In genomic region chr1:241849345-241849695, GRCh38 we compare ENCODE assay signal across 10 cellular contexts. TPM values are rescaled to one million over a fixed set of nuclear protein-coding genes. Genes with fewer than 3 reads are reported as not detected.
DNase-seq lines count a peak whose midpoint lies in the region; FAIRE-seq and TF ChIP-seq lines count a peak whose summit lies in the region.
"Had no signal": no experiment of that assay in that cellular context is flagged by ENCODE, and none has a peak within 500 bp of the region (broad histone marks: within the 10 kb centered on the region; RNA-seq: fewer than 3 reads in every experiment).

No MANE protein-coding gene starts in this region.

- H3K4me1 ChIP-seq in ACC112 (ENCODE audit: control insufficient read depth, insufficient read depth, low read length, unreplicated experiment) = peaks cover 18% of the 10 kb centered on the region
- peaks cover 9 to 20% (median 15%) of the 10 kb centered on the region in 4 donors for H3K4me1 ChIP-seq in stomach

- H3K4me3 ChIP-seq in ACC112 (ENCODE audit: low read depth, low read length) (peak overlapping the region; percentile 92), SK-N-MC (peak overlapping the region; percentile 99), foreskin fibroblast (ENCODE audit: low read depth in 1 of 2, low read length in 2 of 2) (peak overlapping the region; percentile 61 to 79), stomach (no peak overlapping the region)
- H3K4me3 ChIP-seq: ovary had no signal

- intact Hi-C loops in stomach (cut with DNase I; ENCODE audit: low total_unique reads) = no loop called here

- H2AFZ ChIP-seq in ACC112 (ENCODE audit: low read length, unreplicated experiment) = peak overlapping the region; percentile 97

- no peak for TF ChIP-seq CTCF in foreskin fibroblast (IDR thresholded peaks at IDR 0.05; ENCODE audit: low read depth, low read length)
- no peak for TF ChIP-seq CTCF in stomach (IDR thresholded peaks at IDR 0.05)

- H3K9me3 ChIP-seq in SK-N-MC (ENCODE audit: low read depth, low read length) (no peaks in the 10 kb centered on the region), stomach (no peaks in the 10 kb centered on the region)
- H3K9me3 ChIP-seq: ovary had no signal

- TF ChIP-seq POLR2A in GM12892 (IDR thresholded peaks at IDR 0.05; ENCODE audit: low read depth, low read length) (no peak), stomach (IDR thresholded peaks at IDR 0.05) (no peak)

- peaks cover 17% of the 10 kb centered on the region for H3K79me2 ChIP-seq in ACC112 (ENCODE audit: control insufficient read depth, insufficient read depth, low read length, unreplicated experiment)

- FAIRE-seq in GM12892 (lab: Jason Lieb, UNC) = peak; percentile 17
- FAIRE-seq: RCC 7860 had no signal

- 39 to 54% (median 45%) methylated on average over 6 of the region's 6 CpGs for WGBS in stomach, 5 donors

- H3K27me3 ChIP-seq in ACC112 (ENCODE audit: insufficient read depth, low read length) = no peaks in the 10 kb centered on the region
- no peaks in the 10 kb centered on the region for H3K27me3 ChIP-seq in stomach
- H3K27me3 ChIP-seq: ovary had no signal

- no peak overlapping the region for H3K27ac ChIP-seq in ACC112 (ENCODE audit: low read depth, low read length)
- H3K27ac ChIP-seq in SK-N-MC = no peak overlapping the region
- no peak overlapping the region for H3K27ac ChIP-seq in stomach
- H3K27ac ChIP-seq: ovary had no signal

- H3K36me3 ChIP-seq in ACC112 (ENCODE audit: insufficient read depth, low read length) (peaks cover 16% of the 10 kb centered on the region), SK-N-MC (ENCODE audit: insufficient read depth, low read length) (peaks cover 50% of the 10 kb centered on the region), stomach (no peaks in the 10 kb centered on the region)
- H3K36me3 ChIP-seq: ovary had no signal

- no peak for DNase-seq in GM12892 (ENCODE audit: insufficient read length)
- DNase-seq in SK-N-MC (ENCODE audit: low read depth, low spot score) = no peak
- DNase-seq in foreskin fibroblast = no peak
- no peak for DNase-seq in GM19240 (ENCODE audit: insufficient read length, low spot score)
- DNase-seq in stomach = no peak
- DNase-seq in NK-92 treated with Interleukin-12 subunit alpha and Interleukin-12 subunit beta, amount 100 ng/mL, for 24 hours (lab: John Stamatoyannopoulos, UW) = no peak
- DNase-seq in effector CD8-positive, alpha-beta T cell (lab: John Stamatoyannopoulos, UW) = no peak
- DNase-seq: ovary had no signal

- no peak for TF ChIP-seq EP300 in stomach (IDR thresholded peaks at IDR 0.05)

- H3K9ac ChIP-seq in SK-N-MC (ENCODE audit: insufficient read length) = peak overlapping the region; percentile 87

RNA-seq across cellular contexts. Expression of gene EXO1, which starts 1.3 kb away (rescaled TPM):
- 20.5 TPM for polyA plus RNA-seq in GM12892 (2012; ENCODE audit: missing spikeins)
- total RNA-seq in stomach = 10 to 100 TPM in 1 of 5 donors, 1 to 10 TPM in 2, under 1 TPM in 1, not detected in 1; 0.89 to 19.3 (median 3.5) TPM
- polyA plus RNA-seq in stomach = 1 to 10 TPM in 1 of 3 donors, under 1 TPM in 1, not detected in 1; 0.93 to 1.0 TPM

Comparison
In these comparisons a context has a peak if more than half of its experiments do, and no peak if none do; other contexts are left out.
1. H3K4me3 ChIP-seq: peak in ACC112 (single experiment), SK-N-MC (single experiment) and foreskin fibroblast (2 of 2); none in stomach (0 of 4).